In genomic region chr3:123024056-123024455, GRCh38 we compare ENCODE assay signal across 30 cellular contexts. TPM values are rescaled to one million over a fixed set of nuclear protein-coding genes. Genes with fewer than 3 reads are reported as not detected.
"Had no signal": no experiment of that assay in that cellular context is flagged by ENCODE, and none has a peak within 500 bp of the region (broad histone marks: within the 10 kb centered on the region; RNA-seq: fewer than 3 reads in every experiment).

No MANE protein-coding gene starts in this region.

- H3K36me3 ChIP-seq: colonic mucosa, esophagus squamous epithelium, gastrocnemius medialis, heart right ventricle, left lung, lower lobe of right lung had no signal

- H3K9me3 ChIP-seq: colonic mucosa, esophagus squamous epithelium, gastrocnemius medialis, heart right ventricle, left lung, lower lobe of right lung, mucosa of descending colon had no signal

- DNase-seq: colonic mucosa; cortex of kidney; effector CD8-positive, alpha-beta T cell; effector memory CD8-positive, alpha-beta T cell; endodermal cell; erythroblast; esophagus squamous epithelium; foreskin fibroblast; foreskin melanocyte; gastrocnemius medialis; glutamatergic neuron; head of caudate nucleus; heart right ventricle; hippocampal formation; left cardiac atrium; left lung; left ventricle myocardium superior; lower lobe of right lung; mesenchymal stem cell; mucosa of descending colon had no signal

- H3K27ac ChIP-seq: colonic mucosa, epithelial cell of prostate, esophagus squamous epithelium, gastrocnemius medialis, heart right ventricle, left lung, lower lobe of right lung had no signal

- H3K36me3 Mint-ChIP-seq: mesothelial cell of epicardium had no signal

- FAIRE-seq: endometrium, islet of Langerhans, keratinocyte had no signal

- H3K4me3 Mint-ChIP-seq: dendritic cell treated with granulocyte-macrophage colony-stimulating factor and Interleukin-4, amounts not matched to agents 40 ng/mL and 50 ng/mL, for 4 days; effector memory CD8-positive, alpha-beta T cell; endodermal cell; mesothelial cell of epicardium had no signal

- H3K27ac Mint-ChIP-seq: dendritic cell treated with granulocyte-macrophage colony-stimulating factor and Interleukin-4, amounts not matched to agents 40 ng/mL and 50 ng/mL, for 4 days; effector memory CD8-positive, alpha-beta T cell; endodermal cell; mesothelial cell of epicardium had no signal

- H3K4me3 ChIP-seq: colonic mucosa, esophagus squamous epithelium, gastrocnemius medialis, heart right ventricle, left lung, lower lobe of right lung, mucosa of descending colon had no signal

- H3K9me3 Mint-ChIP-seq: dendritic cell treated with granulocyte-macrophage colony-stimulating factor and Interleukin-4, amounts not matched to agents 40 ng/mL and 50 ng/mL, for 4 days; effector memory CD8-positive, alpha-beta T cell; endodermal cell had no signal

RNA-seq across cellular contexts. Expression of gene SEMA5B, which starts 3.5 kb away (rescaled TPM):
- total RNA-seq: esophagus mucosa, glomerular endothelial cell, kidney epithelial cell, mesenteric fat pad had no signal
